In genomic region chr5:108753877-108754276, GRCh38 we compare ENCODE assay signal across 1 cellular context.
TF ChIP-seq lines count a peak whose summit lies in the region.

No MANE protein-coding gene starts in this region.

TF ChIP-seq in WTC11, 78 proteins besides CTCF, POLR2A, EP300 and RAD21 (continued from another document):
- TF ChIP-seq FOXP4 (CRISPR knock-in tag; IDR thresholded peaks at IDR 0.05) (no peak), SMAD3 (CRISPR knock-in tag; IDR thresholded peaks at IDR 0.05; ENCODE audit: borderline replicate concordance) (no peak), ATF6 (CRISPR knock-in tag; IDR thresholded peaks at IDR 0.05) (no peak), GRHL2 (CRISPR knock-in tag; IDR thresholded peaks at IDR 0.05; ENCODE audit: insufficient replicate concordance, severe bottlenecking) (no peak), FOXJ3 (CRISPR knock-in tag; IDR thresholded peaks at IDR 0.05; ENCODE audit: borderline replicate concordance) (no peak), ZNF219 (CRISPR knock-in tag; IDR thresholded peaks at IDR 0.05; ENCODE audit: borderline replicate concordance) (no peak)
